ENCODE assay signal across 1 cellular context in genomic region chr16:51474414-51475091, GRCh38.
TF ChIP-seq lines count a peak whose summit lies in the region.

No MANE protein-coding gene starts in this region.

TF ChIP-seq in SK-N-SH, 30 proteins besides CTCF, POLR2A, EP300 and RAD21 (continued from another document):
- TF ChIP-seq MEF2A (IDR thresholded peaks at IDR 0.05; ENCODE audit: borderline replicate concordance, low read depth) (no peak), CHD2 (IDR thresholded peaks at IDR 0.05; ENCODE audit: low read length, partially characterized antibody) (no peak), GABPA (IDR thresholded peaks at IDR 0.05; ENCODE audit: low read depth) (no peak), ZBTB33 (IDR thresholded peaks at IDR 0.05; ENCODE audit: borderline replicate concordance, low read depth) (no peak), MXI1 (IDR thresholded peaks at IDR 0.05; ENCODE audit: low read depth, low read length) (no peak), RFX5 (IDR thresholded peaks at IDR 0.05; ENCODE audit: low read length) (no peak), REST (IDR thresholded peaks at IDR 0.05; ENCODE audit: low read depth, low read length) (no peak), USF2 (IDR thresholded peaks at IDR 0.05; ENCODE audit: borderline replicate concordance, low read depth, low read length) (no peak), NRF1 (IDR thresholded peaks at IDR 0.05; ENCODE audit: low read depth, low read length) (no peak)
